1 cellular context compared by ENCODE assay signal in the genomic region with DNA sequence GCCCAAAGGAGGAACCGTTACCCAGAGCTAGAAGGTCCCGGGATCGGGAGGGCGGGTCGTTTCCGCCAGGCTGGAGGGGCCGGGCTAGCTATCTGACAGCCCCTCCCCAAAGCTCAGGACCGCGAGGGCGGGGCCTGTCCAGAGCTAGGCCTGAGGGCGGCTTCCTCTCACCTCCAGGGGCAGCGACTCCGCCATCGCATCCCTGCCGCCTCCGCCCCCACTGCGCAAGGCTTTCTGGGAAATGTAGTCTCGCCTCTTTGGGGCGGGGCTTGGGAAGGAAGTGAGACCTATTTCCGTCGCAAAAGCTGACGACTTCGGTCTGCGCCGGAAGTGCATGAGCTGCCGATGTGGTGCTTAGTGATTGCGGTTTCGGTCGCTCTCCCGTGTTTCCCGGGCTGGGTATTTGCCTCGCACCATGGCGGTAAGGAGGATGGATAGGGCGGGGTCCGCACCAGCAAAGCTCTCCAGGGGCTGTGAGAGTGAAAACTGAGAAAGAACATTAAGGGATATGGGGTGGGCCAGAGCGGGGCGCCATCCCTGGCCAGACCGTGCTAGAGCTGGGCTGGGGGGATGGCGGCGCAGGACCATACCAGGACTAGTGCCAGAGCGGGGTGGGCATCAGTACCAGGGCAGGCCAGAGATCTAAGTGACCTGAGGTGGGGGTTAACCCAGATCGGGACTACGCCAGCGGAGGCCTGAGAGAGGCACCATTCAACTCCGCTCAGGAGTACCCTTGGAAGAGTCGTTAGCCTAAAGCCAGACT.
TF ChIP-seq lines count a peak whose summit lies in the region.

A gene (plus strand): TSS at position 327 of the 763 bp plus-strand sequence. CDS start 89 bp downstream, at position 416.

TF ChIP-seq in HepG2, 621 proteins besides CTCF, POLR2A, EP300 and RAD21 (continued from another document):
- TF ChIP-seq, protein P1, sequence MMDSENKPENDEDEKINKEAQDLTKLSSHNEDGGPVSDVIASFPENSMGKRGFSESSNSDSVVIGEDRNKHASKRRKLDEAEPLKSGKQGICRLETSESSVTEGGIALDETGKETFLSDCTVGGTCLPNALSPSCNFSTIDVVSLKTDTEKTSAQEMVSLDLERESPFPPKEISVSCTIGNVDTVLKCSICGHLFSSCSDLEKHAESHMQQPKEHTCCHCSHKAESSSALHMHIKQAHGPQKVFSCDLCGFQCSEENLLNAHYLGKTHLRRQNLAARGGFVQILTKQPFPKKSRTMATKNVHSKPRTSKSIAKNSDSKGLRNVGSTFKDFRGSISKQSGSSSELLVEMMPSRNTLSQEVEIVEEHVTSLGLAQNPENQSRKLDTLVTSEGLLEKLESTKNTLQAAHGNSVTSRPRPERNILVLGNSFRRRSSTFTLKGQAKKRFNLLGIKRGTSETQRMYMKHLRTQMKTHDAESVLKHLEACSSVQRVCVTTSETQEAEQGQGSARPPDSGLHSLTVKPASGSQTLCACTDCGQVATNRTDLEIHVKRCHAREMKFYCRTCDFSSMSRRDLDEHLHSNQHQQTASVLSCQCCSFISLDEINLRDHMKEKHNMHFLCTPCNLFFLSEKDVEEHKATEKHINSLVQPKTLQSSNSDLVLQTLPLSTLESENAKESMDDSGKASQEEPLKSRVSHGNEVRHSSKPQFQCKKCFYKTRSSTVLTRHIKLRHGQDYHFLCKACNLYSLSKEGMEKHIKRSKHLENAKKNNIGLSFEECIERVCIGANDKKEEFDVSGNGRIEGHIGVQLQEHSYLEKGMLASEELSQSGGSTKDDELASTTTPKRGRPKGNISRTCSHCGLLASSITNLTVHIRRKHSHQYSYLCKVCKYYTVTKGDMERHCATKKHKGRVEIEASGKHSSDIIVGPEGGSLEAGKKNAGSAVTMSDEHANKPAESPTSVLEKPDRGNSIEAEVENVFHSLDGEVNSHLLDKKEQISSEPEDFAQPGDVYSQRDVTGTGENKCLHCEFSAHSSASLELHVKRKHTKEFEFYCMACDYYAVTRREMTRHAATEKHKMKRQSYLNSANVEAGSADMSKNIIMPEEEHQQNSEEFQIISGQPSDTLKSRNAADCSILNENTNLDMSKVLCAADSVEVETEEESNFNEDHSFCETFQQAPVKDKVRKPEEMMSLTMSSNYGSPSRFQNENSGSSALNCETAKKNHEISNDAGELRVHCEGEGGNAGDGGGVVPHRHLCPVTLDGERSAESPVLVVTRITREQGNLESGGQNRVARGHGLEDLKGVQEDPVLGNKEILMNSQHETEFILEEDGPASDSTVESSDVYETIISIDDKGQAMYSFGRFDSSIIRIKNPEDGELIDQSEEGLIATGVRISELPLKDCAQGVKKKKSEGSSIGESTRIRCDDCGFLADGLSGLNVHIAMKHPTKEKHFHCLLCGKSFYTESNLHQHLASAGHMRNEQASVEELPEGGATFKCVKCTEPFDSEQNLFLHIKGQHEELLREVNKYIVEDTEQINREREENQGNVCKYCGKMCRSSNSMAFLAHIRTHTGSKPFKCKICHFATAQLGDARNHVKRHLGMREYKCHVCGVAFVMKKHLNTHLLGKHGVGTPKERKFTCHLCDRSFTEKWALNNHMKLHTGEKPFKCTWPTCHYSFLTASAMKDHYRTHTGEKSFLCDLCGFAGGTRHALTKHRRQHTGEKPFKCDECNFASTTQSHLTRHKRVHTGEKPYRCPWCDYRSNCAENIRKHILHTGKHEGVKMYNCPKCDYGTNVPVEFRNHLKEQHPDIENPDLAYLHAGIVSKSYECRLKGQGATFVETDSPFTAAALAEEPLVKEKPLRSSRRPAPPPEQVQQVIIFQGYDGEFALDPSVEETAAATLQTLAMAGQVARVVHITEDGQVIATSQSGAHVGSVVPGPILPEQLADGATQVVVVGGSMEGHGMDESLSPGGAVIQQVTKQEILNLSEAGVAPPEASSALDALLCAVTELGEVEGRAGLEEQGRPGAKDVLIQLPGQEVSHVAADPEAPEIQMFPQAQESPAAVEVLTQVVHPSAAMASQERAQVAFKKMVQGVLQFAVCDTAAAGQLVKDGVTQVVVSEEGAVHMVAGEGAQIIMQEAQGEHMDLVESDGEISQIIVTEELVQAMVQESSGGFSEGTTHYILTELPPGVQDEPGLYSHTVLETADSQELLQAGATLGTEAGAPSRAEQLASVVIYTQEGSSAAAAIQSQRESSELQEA (CRISPR knock-in tag; IDR thresholded peaks at IDR 0.05; ENCODE audit: not compliant biosample characterization): peak; percentile 17
- peak; percentile 96 for TF ChIP-seq ZFX (CRISPR knock-in tag; IDR thresholded peaks at IDR 0.05; ENCODE audit: low read depth)
- no peak for TF ChIP-seq SNAI1 (CRISPR knock-in tag; IDR thresholded peaks at IDR 0.05; ENCODE audit: borderline replicate concordance)
- no peak for TF ChIP-seq ZMYM3 (CRISPR knock-in tag; IDR thresholded peaks at IDR 0.05)
- TF ChIP-seq, protein P2, sequence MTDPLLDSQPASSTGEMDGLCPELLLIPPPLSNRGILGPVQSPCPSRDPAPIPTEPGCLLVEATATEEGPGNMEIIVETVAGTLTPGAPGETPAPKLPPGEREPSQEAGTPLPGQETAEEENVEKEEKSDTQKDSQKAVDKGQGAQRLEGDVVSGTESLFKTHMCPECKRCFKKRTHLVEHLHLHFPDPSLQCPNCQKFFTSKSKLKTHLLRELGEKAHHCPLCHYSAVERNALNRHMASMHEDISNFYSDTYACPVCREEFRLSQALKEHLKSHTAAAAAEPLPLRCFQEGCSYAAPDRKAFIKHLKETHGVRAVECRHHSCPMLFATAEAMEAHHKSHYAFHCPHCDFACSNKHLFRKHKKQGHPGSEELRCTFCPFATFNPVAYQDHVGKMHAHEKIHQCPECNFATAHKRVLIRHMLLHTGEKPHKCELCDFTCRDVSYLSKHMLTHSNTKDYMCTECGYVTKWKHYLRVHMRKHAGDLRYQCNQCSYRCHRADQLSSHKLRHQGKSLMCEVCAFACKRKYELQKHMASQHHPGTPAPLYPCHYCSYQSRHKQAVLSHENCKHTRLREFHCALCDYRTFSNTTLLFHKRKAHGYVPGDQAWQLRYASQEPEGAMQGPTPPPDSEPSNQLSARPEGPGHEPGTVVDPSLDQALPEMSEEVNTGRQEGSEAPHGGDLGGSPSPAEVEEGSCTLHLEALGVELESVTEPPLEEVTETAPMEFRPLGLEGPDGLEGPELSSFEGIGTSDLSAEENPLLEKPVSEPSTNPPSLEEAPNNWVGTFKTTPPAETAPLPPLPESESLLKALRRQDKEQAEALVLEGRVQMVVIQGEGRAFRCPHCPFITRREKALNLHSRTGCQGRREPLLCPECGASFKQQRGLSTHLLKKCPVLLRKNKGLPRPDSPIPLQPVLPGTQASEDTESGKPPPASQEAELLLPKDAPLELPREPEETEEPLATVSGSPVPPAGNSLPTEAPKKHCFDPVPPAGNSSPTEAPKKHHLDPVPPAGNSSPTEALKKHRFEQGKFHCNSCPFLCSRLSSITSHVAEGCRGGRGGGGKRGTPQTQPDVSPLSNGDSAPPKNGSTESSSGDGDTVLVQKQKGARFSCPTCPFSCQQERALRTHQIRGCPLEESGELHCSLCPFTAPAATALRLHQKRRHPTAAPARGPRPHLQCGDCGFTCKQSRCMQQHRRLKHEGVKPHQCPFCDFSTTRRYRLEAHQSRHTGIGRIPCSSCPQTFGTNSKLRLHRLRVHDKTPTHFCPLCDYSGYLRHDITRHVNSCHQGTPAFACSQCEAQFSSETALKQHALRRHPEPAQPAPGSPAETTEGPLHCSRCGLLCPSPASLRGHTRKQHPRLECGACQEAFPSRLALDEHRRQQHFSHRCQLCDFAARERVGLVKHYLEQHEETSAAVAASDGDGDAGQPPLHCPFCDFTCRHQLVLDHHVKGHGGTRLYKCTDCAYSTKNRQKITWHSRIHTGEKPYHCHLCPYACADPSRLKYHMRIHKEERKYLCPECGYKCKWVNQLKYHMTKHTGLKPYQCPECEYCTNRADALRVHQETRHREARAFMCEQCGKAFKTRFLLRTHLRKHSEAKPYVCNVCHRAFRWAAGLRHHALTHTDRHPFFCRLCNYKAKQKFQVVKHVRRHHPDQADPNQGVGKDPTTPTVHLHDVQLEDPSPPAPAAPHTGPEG (CRISPR knock-in tag; IDR thresholded peaks at IDR 0.05): peak; percentile 80; the same call in 1 of the 2 replicates
- TF ChIP-seq, protein P3, sequence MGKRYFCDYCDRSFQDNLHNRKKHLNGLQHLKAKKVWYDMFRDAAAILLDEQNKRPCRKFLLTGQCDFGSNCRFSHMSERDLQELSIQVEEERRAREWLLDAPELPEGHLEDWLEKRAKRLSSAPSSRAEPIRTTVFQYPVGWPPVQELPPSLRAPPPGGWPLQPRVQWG (CRISPR knock-in tag; IDR thresholded peaks at IDR 0.05; ENCODE audit: borderline replicate concordance, low read depth): no peak
- TF ChIP-seq ZNF337 (CRISPR knock-in tag; IDR thresholded peaks at IDR 0.05; ENCODE audit: borderline replicate concordance, low read depth): no peak
- peak; percentile 99 for TF ChIP-seq FOXK1 (CRISPR knock-in tag; IDR thresholded peaks at IDR 0.05; ENCODE audit: borderline replicate concordance, low read depth)
- TF ChIP-seq, protein P4, sequence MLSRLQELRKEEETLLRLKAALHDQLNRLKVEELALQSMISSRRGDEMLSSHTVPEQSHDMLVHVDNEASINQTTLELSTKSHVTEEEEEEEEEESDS (CRISPR knock-in tag; IDR thresholded peaks at IDR 0.05; ENCODE audit: borderline replicate concordance): peak; percentile 85; the same call in 1 of the 2 replicates
- TF ChIP-seq, protein P5, sequence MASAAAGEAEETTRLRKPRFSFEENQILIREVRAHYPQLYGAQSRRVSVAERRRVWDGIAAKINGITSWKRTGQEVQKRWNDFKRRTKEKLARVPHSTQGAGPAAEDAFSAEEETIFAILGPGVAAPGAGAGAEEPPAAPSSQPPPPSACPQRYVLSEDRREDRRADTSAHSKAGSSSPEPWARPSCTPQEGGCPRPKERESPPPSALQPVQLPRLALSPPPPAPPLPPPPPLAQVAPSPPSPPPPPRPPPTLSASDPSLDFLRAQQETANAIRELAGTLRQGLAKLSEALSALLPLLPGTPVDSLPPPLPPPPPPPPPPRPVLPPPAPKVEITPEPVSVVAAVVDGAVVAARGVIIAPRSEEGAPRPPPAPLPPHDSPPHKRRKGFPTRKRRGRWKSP (CRISPR knock-in tag; IDR thresholded peaks at IDR 0.05): 0 out of 2 replicates have a peak, but pooled peaks have one; percentile 52
- TF ChIP-seq REL (CRISPR knock-in tag; conservative IDR thresholded peaks at IDR 0.05): no peak; the same call in 1 of the 2 replicates
- no peak for TF ChIP-seq RFX1 (IDR thresholded peaks at IDR 0.05)
- 0 out of 2 replicates have a peak, but pooled peaks have one; percentile 31 for TF ChIP-seq ZBTB7A (CRISPR knock-in tag; IDR thresholded peaks at IDR 0.05)
- TF ChIP-seq, protein P6, sequence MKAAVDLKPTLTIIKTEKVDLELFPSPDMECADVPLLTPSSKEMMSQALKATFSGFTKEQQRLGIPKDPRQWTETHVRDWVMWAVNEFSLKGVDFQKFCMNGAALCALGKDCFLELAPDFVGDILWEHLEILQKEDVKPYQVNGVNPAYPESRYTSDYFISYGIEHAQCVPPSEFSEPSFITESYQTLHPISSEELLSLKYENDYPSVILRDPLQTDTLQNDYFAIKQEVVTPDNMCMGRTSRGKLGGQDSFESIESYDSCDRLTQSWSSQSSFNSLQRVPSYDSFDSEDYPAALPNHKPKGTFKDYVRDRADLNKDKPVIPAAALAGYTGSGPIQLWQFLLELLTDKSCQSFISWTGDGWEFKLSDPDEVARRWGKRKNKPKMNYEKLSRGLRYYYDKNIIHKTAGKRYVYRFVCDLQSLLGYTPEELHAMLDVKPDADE (CRISPR knock-in tag; IDR thresholded peaks at IDR 0.05): peak; percentile 80; the same call in 1 of the 2 replicates
- TF ChIP-seq RAD51 (IDR thresholded peaks at IDR 0.05; ENCODE audit: borderline replicate concordance): no peak
- TF ChIP-seq NFE2 (CRISPR knock-in tag; IDR thresholded peaks at IDR 0.05): no peak
- TF ChIP-seq ZNF256 (CRISPR knock-in tag; conservative IDR thresholded peaks at IDR 0.05): peak; percentile 94
- no peak for TF ChIP-seq ZNF17 (CRISPR knock-in tag; IDR thresholded peaks at IDR 0.05)
- TF ChIP-seq PLRG1 (conservative IDR thresholded peaks at IDR 0.05): no peak
- TF ChIP-seq NR1H2 (CRISPR knock-in tag; IDR thresholded peaks at IDR 0.05; ENCODE audit: borderline replicate concordance, low read depth): no peak
- TF ChIP-seq CC2D1A (CRISPR knock-in tag; IDR thresholded peaks at IDR 0.05): no peak
- TF ChIP-seq JUN (CRISPR knock-in tag; IDR thresholded peaks at IDR 0.05): no peak
- peak; percentile 91; the same call in 1 of the 2 replicates for TF ChIP-seq SAFB2 (CRISPR knock-in tag; IDR thresholded peaks at IDR 0.05; ENCODE audit: borderline replicate concordance, low read depth)
